ENCODE assay signal across 27 cellular contexts in genomic region chr20:61014486-61014885, GRCh38.
"Had no signal": no experiment of that assay in that cellular context is flagged by ENCODE, and none has a peak within 500 bp of the region (broad histone marks: within the 10 kb centered on the region; RNA-seq: fewer than 3 reads in every experiment).

No MANE protein-coding gene starts in this region.

- H3K27ac Mint-ChIP-seq: activated CD4-positive, alpha-beta memory T cell treated with anti-CD3 and anti-CD28 coated beads, Interleukin-2, amount 10 ng/mL, durations not matched to agents 7 days and 5 days; activated CD4-positive, alpha-beta T cell treated with anti-CD3 and anti-CD28 coated beads, Interleukin-2, amount 10 ng/mL, durations not matched to agents 7 days and 5 days; activated naive CD4-positive, alpha-beta T cell treated with anti-CD3 and anti-CD28 coated beads, Interleukin-2, amount 50 U/mL, for 72 hours; activated T-helper 17 cell treated with anti-CD3 and anti-CD28 coated beads, Interleukin-2, amount 50 U/mL, for 72 hours; naive thymus-derived CD4-positive, alpha-beta T cell; stimulated activated naive B cell treated with anti-CD40 and anti-IgM and Interleukin-4, amounts not matched to agents 10 μg/mL and 1 μg/mL and 100 μg/mL, for 72 hours had no signal

- ATAC-seq: activated naive CD4-positive, alpha-beta T cell treated with anti-CD3 and anti-CD28 coated beads, Interleukin-2, amount 50 U/mL, for 72 hours; activated T-cell treated with anti-CD3 and anti-CD28 coated beads, Interleukin-2, amount 50 U/mL, for 4 hours; activated T-helper 17 cell treated with anti-CD3 and anti-CD28 coated beads, Interleukin-2, amount 50 U/mL, for 72 hours; esophagus mucosa; left cardiac atrium; left ventricle myocardium superior; naive thymus-derived CD4-positive, alpha-beta T cell; psoas muscle; stimulated activated naive B cell treated with anti-CD40 and anti-IgM and Interleukin-4, amounts not matched to agents 10 μg/mL and 1 μg/mL and 100 μg/mL, for 72 hours had no signal

- H3K4me1 Mint-ChIP-seq: activated CD4-positive, alpha-beta memory T cell treated with anti-CD3 and anti-CD28 coated beads, Interleukin-2, amount 10 ng/mL, durations not matched to agents 7 days and 5 days; activated CD4-positive, alpha-beta T cell treated with anti-CD3 and anti-CD28 coated beads, Interleukin-2, amount 10 ng/mL, durations not matched to agents 7 days and 5 days; activated T-helper 17 cell treated with anti-CD3 and anti-CD28 coated beads, Interleukin-2, amount 50 U/mL, for 72 hours; naive thymus-derived CD4-positive, alpha-beta T cell had no signal

- H2AFZ ChIP-seq: parathyroid adenoma had no signal

- H3K36me3 Mint-ChIP-seq: naive thymus-derived CD4-positive, alpha-beta T cell; stimulated activated naive B cell treated with anti-CD40 and anti-IgM and Interleukin-4, amounts not matched to agents 10 μg/mL and 1 μg/mL and 100 μg/mL, for 72 hours had no signal

- H3K79me2 ChIP-seq: parathyroid adenoma had no signal

- H3K27me3 Mint-ChIP-seq: activated CD4-positive, alpha-beta memory T cell treated with anti-CD3 and anti-CD28 coated beads, Interleukin-2, amount 10 ng/mL, durations not matched to agents 7 days and 5 days; activated CD4-positive, alpha-beta T cell treated with anti-CD3 and anti-CD28 coated beads, Interleukin-2, amount 10 ng/mL, durations not matched to agents 7 days and 5 days had no signal

- H3K4me3 Mint-ChIP-seq: activated CD4-positive, alpha-beta memory T cell treated with anti-CD3 and anti-CD28 coated beads, Interleukin-2, amount 10 ng/mL, durations not matched to agents 7 days and 5 days; activated CD4-positive, alpha-beta T cell treated with anti-CD3 and anti-CD28 coated beads, Interleukin-2, amount 10 ng/mL, durations not matched to agents 7 days and 5 days; activated T-cell treated with anti-CD3 and anti-CD28 coated beads, Interleukin-2, amount 50 U/mL, for 4 hours; activated T-helper 17 cell treated with anti-CD3 and anti-CD28 coated beads, Interleukin-2, amount 50 U/mL, for 72 hours; naive thymus-derived CD4-positive, alpha-beta T cell; neural crest cell; stimulated activated naive B cell treated with anti-CD40 and anti-IgM and Interleukin-4, amounts not matched to agents 10 μg/mL and 1 μg/mL and 100 μg/mL, for 72 hours had no signal

- H3K9ac ChIP-seq: parathyroid adenoma had no signal

- H3K27me3 ChIP-seq: breast epithelium, stomach, tibial artery had no signal

- H3K4me1 ChIP-seq: breast epithelium, parathyroid adenoma, psoas muscle, sigmoid colon, stomach, suprapubic skin, tibial artery had no signal

- DNase-seq: activated CD4-positive, alpha-beta memory T cell treated with anti-CD3 and anti-CD28 coated beads, Interleukin-2, amount 10 ng/mL, durations not matched to agents 7 days and 5 days; activated CD4-positive, alpha-beta T cell treated with anti-CD3 and anti-CD28 coated beads for 1 hour; activated CD4-positive, alpha-beta T cell treated with anti-CD3 and anti-CD28 coated beads, Interleukin-2, amount 10 ng/mL, durations not matched to agents 7 days and 5 days; activated CD8-positive, alpha-beta memory T cell treated with anti-CD3 and anti-CD28 coated beads, Interleukin-2, amount 50 U/mL, for 48 hours; activated T-cell treated with anti-CD3 and anti-CD28 coated beads, Interleukin-2, amount 50 U/mL, for 4 hours; central memory CD4-positive, alpha-beta T cell; foreskin fibroblast; hippocampal formation; left cardiac atrium; left ventricle myocardium superior; naive thymus-derived CD4-positive, alpha-beta T cell; nucleus accumbens; psoas muscle; sigmoid colon; stimulated activated CD4-positive, alpha-beta T cell treated with anti-CD3 and anti-CD28 coated beads, Interleukin-1b, Interleukin-23, amount 100 ng/mL, for 48 hours; stimulated activated naive B cell treated with anti-CD40 and anti-IgM and Interleukin-4, amounts not matched to agents 10 μg/mL and 1 μg/mL and 100 μg/mL, for 72 hours; stomach; T-helper 2 cell; tibial artery had no signal

- H3K4me2 ChIP-seq: smooth muscle cell had no signal

- H3K4me3 ChIP-seq: breast epithelium, psoas muscle, sigmoid colon, smooth muscle cell, stomach, suprapubic skin, tibial artery had no signal

- H3K9me3 ChIP-seq: breast epithelium, suprapubic skin, tibial artery had no signal

- H3K27ac ChIP-seq: breast epithelium, parathyroid adenoma, psoas muscle, sigmoid colon, stomach, suprapubic skin, tibial artery had no signal

- H3K36me3 ChIP-seq: breast epithelium, sigmoid colon, stomach, suprapubic skin, tibial artery had no signal
